Comparison of ENCODE assay signal across 13 cellular contexts in the genomic region with DNA sequence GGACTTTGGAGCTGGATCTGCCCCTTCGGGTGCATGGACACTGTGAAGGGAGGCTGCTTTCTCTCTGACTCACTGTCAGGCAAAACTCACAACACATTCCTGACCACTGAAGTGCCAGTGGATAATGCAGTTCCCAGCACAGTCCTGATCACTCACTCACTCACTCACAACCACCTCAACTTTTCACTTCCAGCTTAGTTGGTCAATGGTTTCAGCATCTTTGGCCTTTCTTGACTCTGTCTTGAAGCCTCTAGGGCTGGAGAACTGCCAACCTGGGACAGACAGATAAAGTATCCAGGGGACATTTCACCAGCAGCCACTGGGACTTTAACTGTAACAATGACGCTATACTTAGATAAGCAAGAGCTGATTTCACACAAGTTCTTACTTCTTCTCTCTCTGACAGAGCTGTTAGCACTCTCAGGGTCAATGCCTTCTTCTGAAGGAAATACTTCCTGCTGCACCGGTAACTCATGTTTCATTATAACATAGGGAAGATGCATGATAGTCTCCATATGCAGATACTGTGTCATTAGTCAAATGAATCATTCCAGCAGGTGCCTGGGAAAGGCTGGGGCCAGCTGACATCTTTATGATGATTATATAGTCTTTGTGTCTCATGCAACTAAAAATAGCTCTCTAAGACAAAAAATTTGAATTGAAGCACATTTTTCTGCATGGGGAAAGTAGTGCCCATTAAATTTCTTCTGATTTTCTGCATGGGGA.
A peak's percentile ranks its signal among the peaks of the same experiment; 100 is the strongest.
DNase-seq lines count a peak whose midpoint lies in the region; ATAC-seq and TF ChIP-seq lines count a peak whose summit lies in the region.
"Had no signal": no experiment of that assay in that cellular context is flagged by ENCODE, and none has a peak within 500 bp of the region (broad histone marks: within the 10 kb centered on the region; RNA-seq: fewer than 3 reads in every experiment).

No MANE protein-coding gene starts in this region.

- 32% methylated on average over 3 of the region's 3 CpGs for WGBS in SK-N-SH (ENCODE audit: low lambda C conversion rate)
- WGBS in body of pancreas, 2 donors: 60 to 86% methylated on average over 3 of the region's 3 CpGs

- DNase-seq in H4 (ENCODE audit: low spot score) (peak; percentile 51), SK-N-SH (no peak), fibroblast of the conjunctiva (ENCODE audit: low read depth) (peak; percentile 31), retinal pigment epithelial cell (ENCODE audit: low read depth) (peak; percentile 77), body of pancreas (no peak), tibial artery (no peak)
- DNase-seq: activated CD4-positive, alpha-beta memory T cell treated with anti-CD3 and anti-CD28 coated beads for 36 hours; DMS153; NCI-H2081; ovary had no signal

- H3K4me1 ChIP-seq in SK-N-SH (ENCODE audit: control insufficient read depth in 1 of 2, insufficient read depth in 2 of 2, low read depth in 1 of 2, low read length in 1 of 2) (peaks cover 0 to 18% of the 10 kb centered on the region in 2 experiments; a peak in 3 of 4 replicates), body of pancreas (no peaks in the 10 kb centered on the region), tibial artery (peaks cover 0 to 22% (median 2%) of the 10 kb centered on the region in 4 donors)

- no peaks in the 10 kb centered on the region for H4K20me1 ChIP-seq in SK-N-SH (ENCODE audit: insufficient read depth)

- POLR2A ChIA-PET in SK-N-SH (lab: Yijun Ruan, JAX): no interaction called here

- no peak for TF ChIP-seq CTCF in SK-N-SH (IDR thresholded peaks at IDR 0.05)
- no peak for TF ChIP-seq CTCF in retinal pigment epithelial cell (conservative IDR thresholded peaks at IDR 0.05; ENCODE audit: low read depth, low read length)
- TF ChIP-seq CTCF in body of pancreas (IDR thresholded peaks at IDR 0.05): no peak
- TF ChIP-seq CTCF in tibial artery (IDR thresholded peaks at IDR 0.05): no peak

- TF ChIP-seq RAD21 in SK-N-SH (IDR thresholded peaks at IDR 0.05; ENCODE audit: low read length): no peak

- H3K27me3 ChIP-seq in SK-N-SH (ENCODE audit: insufficient read depth) (no peaks in the 10 kb centered on the region), body of pancreas (no peaks in the 10 kb centered on the region), tibial artery (no peaks in the 10 kb centered on the region)
- H3K27me3 ChIP-seq: ovary had no signal

- H3K36me3 ChIP-seq in SK-N-SH (replicated peaks in 1 of 2; ENCODE audit: control insufficient read depth in 1 of 2, insufficient read depth in 2 of 2, low read length in 1 of 2): peaks cover 0 to 2% of the 10 kb centered on the region in 2 experiments
- peaks cover 0 to 2% of the 10 kb centered on the region in 2 donors for H3K36me3 ChIP-seq in body of pancreas (replicated peaks in 1 of 2; ENCODE audit: insufficient read depth in 1 of 2, low read depth in 2 of 2)
- peaks cover 0 to 6% (median 6%) of the 10 kb centered on the region in 3 donors for H3K36me3 ChIP-seq in tibial artery
- H3K36me3 ChIP-seq: ovary had no signal

- peak overlapping the region; percentile 18; the same call in 1 of the 2 replicates for H2AFZ ChIP-seq in SK-N-SH (ENCODE audit: low read depth)

- peaks cover 12% of the 10 kb centered on the region for H3F3A ChIP-seq in SK-N-SH (replicated peaks; ENCODE audit: insufficient read depth)

- intact Hi-C loops in body of pancreas (cut with DNase I): no loop called here
- intact Hi-C loops in tibial artery (cut with DNase I; ENCODE audit: low total_unique reads): no loop called here

- peak in 1 of 2 experiments; percentile 79; a peak in 1 of 4 replicates for TF ChIP-seq EP300 in SK-N-SH (IDR thresholded peaks at IDR 0.05; ENCODE audit: borderline replicate concordance in 1 of 2, low read depth in 1 of 2, low read length in 1 of 2)

- H3K9me2 ChIP-seq in SK-N-SH: no peaks in the 10 kb centered on the region

- CTCF ChIA-PET in SK-N-SH (lab: Yijun Ruan, JAX): no interaction called here

- H3K9me3 ChIP-seq in SK-N-SH (no peaks in the 10 kb centered on the region), body of pancreas (no peaks in the 10 kb centered on the region), tibial artery (no peaks in the 10 kb centered on the region)
- H3K9me3 ChIP-seq: ovary had no signal

- peak overlapping the region; percentile 60; the same call in 1 of the 2 replicates for H3K9ac ChIP-seq in SK-N-SH

- peak overlapping the region; percentile 29; the same call in 1 of the 2 replicates for H3K4me2 ChIP-seq in SK-N-SH

- no peak for TF ChIP-seq POLR2A in body of pancreas (IDR thresholded peaks at IDR 0.05)

- H3K27ac ChIP-seq in SK-N-SH (ENCODE audit: low read depth in 2 of 2, low read length in 1 of 2): peak overlapping the region in 1 of 2 experiments; percentile 93; a peak in 2 of 4 replicates
- H3K27ac ChIP-seq in body of pancreas: no peak overlapping the region
- no peak overlapping the region for H3K27ac ChIP-seq in tibial artery
- H3K27ac ChIP-seq: ovary, SK-N-MC had no signal

- H3K4me3 ChIP-seq in SK-N-SH (ENCODE audit: low read depth in 2 of 2, low read length in 1 of 2) (no peak overlapping the region), retinal pigment epithelial cell (ENCODE audit: low read length) (no peak overlapping the region), body of pancreas (no peak overlapping the region), tibial artery (no peak overlapping the region)
- H3K4me3 ChIP-seq: ovary, SK-N-MC had no signal

- no peaks in the 10 kb centered on the region for H3K79me2 ChIP-seq in SK-N-SH (ENCODE audit: insufficient read depth)

- ATAC-seq in HG03175 (IDR thresholded peaks at IDR 0.05; ENCODE audit: unreplicated experiment) (no peak), body of pancreas (no peak), HG02763 (IDR thresholded peaks at IDR 0.05; ENCODE audit: unreplicated experiment) (no peak)

TF ChIP-seq in SK-N-SH, 30 proteins besides CTCF, POLR2A, EP300 and RAD21:
- TF ChIP-seq NFIC (IDR thresholded peaks at IDR 0.05; ENCODE audit: borderline replicate concordance): peak; percentile 42
- TF ChIP-seq, protein P1, sequence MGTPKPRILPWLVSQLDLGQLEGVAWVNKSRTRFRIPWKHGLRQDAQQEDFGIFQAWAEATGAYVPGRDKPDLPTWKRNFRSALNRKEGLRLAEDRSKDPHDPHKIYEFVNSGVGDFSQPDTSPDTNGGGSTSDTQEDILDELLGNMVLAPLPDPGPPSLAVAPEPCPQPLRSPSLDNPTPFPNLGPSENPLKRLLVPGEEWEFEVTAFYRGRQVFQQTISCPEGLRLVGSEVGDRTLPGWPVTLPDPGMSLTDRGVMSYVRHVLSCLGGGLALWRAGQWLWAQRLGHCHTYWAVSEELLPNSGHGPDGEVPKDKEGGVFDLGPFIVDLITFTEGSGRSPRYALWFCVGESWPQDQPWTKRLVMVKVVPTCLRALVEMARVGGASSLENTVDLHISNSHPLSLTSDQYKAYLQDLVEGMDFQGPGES (IDR thresholded peaks at IDR 0.05; ENCODE audit: low read depth, low read length): no peak
- TF ChIP-seq TEAD4 (IDR thresholded peaks at IDR 0.05; ENCODE audit: borderline replicate concordance, insufficient read depth): 0 out of 2 replicates have a peak, but pooled peaks have one; percentile 37
- no peak for TF ChIP-seq RFX5 (IDR thresholded peaks at IDR 0.05; ENCODE audit: low read length)
- peak; percentile 46; the same call in 1 of the 2 replicates for TF ChIP-seq RXRA (IDR thresholded peaks at IDR 0.05; ENCODE audit: borderline replicate concordance, low read depth)
- TF ChIP-seq ZBTB33 (IDR thresholded peaks at IDR 0.05; ENCODE audit: borderline replicate concordance, low read depth): no peak
- TF ChIP-seq USF1 (IDR thresholded peaks at IDR 0.05; ENCODE audit: borderline replicate concordance, low read depth): no peak
- peak; percentile 76 for TF ChIP-seq TCF12 (IDR thresholded peaks at IDR 0.05)
- peak; percentile 85 for TF ChIP-seq MEF2A (IDR thresholded peaks at IDR 0.05; ENCODE audit: borderline replicate concordance, low read depth)
- peak; percentile 30; the same call in 1 of the 2 replicates for TF ChIP-seq POLR2AphosphoS5 (IDR thresholded peaks at IDR 0.05; ENCODE audit: low read depth, low read length)
- TF ChIP-seq JUND (IDR thresholded peaks at IDR 0.05): peak; percentile 59
- TF ChIP-seq, protein P2, sequence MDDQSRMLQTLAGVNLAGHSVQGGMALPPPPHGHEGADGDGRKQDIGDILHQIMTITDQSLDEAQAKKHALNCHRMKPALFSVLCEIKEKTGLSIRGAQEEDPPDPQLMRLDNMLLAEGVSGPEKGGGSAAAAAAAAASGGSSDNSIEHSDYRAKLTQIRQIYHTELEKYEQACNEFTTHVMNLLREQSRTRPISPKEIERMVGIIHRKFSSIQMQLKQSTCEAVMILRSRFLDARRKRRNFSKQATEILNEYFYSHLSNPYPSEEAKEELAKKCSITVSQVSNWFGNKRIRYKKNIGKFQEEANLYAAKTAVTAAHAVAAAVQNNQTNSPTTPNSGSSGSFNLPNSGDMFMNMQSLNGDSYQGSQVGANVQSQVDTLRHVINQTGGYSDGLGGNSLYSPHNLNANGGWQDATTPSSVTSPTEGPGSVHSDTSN (IDR thresholded peaks at IDR 0.05): peak; percentile 76
- peak; percentile 85; the same call in 1 of the 2 replicates for TF ChIP-seq FOSL2 (IDR thresholded peaks at IDR 0.05; ENCODE audit: borderline replicate concordance, low read depth)

Comparison
In these comparisons a context has a peak if more than half of its experiments do, and no peak if none do; other contexts are left out.
1. DNase-seq: peak in H4 (single experiment), fibroblast of the conjunctiva (single experiment) and retinal pigment epithelial cell (single experiment); none in SK-N-SH (single experiment), body of pancreas (0 of 4) and tibial artery (0 of 2).